ENCODE assay signal across 21 cellular contexts in genomic region chr1:210691039-210691438, GRCh38.
"Had no signal": no experiment of that assay in that cellular context is flagged by ENCODE, and none has a peak within 500 bp of the region (broad histone marks: within the 10 kb centered on the region; RNA-seq: fewer than 3 reads in every experiment).

No MANE protein-coding gene starts in this region.

- H3K36me3 Mint-ChIP-seq: activated naive CD4-positive, alpha-beta T cell treated with anti-CD3 and anti-CD28 coated beads, Interleukin-2, amount 50 U/mL, for 24 hours; immature natural killer cell; naive B cell; stimulated activated memory B cell treated with anti-CD40 and anti-IgM and Interleukin-4, amounts not matched to agents 10 μg/mL and 1 μg/mL and 100 μg/mL, for 72 hours had no signal

- ATAC-seq: activated CD8-positive, alpha-beta T cell treated with anti-CD3 and anti-CD28 coated beads, Interleukin-2, amount 10 ng/mL, durations not matched to agents 7 days and 5 days; body of pancreas; esophagus mucosa; left lung; sciatic nerve; stimulated activated memory B cell treated with anti-CD40 and anti-IgM and Interleukin-4, amounts not matched to agents 10 μg/mL and 1 μg/mL and 100 μg/mL, for 72 hours had no signal

- H3K27ac Mint-ChIP-seq: activated CD8-positive, alpha-beta T cell treated with anti-CD3 and anti-CD28 coated beads, Interleukin-2, amount 10 ng/mL, durations not matched to agents 7 days and 5 days; activated naive CD4-positive, alpha-beta T cell treated with anti-CD3 and anti-CD28 coated beads, Interleukin-2, amount 50 U/mL, for 24 hours; activated T-helper 1 cell treated with anti-CD3 and anti-CD28 coated beads, Interleukin-12 subunit alpha, Interleukin-12 subunit beta, Interleukin-2, Interleukin-4 antibody, amounts not matched to agents 30 ng/mL and 10 ng/mL and 1 ng/mL, durations not matched to agents 14 hours and 24 hours and 36 hours; immature natural killer cell; naive B cell; stimulated activated memory B cell treated with anti-CD40 and anti-IgM and Interleukin-4, amounts not matched to agents 10 μg/mL and 1 μg/mL and 100 μg/mL, for 72 hours had no signal

- H3K27me3 Mint-ChIP-seq: activated naive CD4-positive, alpha-beta T cell treated with anti-CD3 and anti-CD28 coated beads, Interleukin-2, amount 50 U/mL, for 24 hours; naive B cell; stimulated activated memory B cell treated with anti-CD40 and anti-IgM and Interleukin-4, amounts not matched to agents 10 μg/mL and 1 μg/mL and 100 μg/mL, for 72 hours had no signal

- H3K4me3 Mint-ChIP-seq: activated CD8-positive, alpha-beta T cell treated with anti-CD3 and anti-CD28 coated beads, Interleukin-2, amount 10 ng/mL, durations not matched to agents 7 days and 5 days; activated naive CD4-positive, alpha-beta T cell treated with anti-CD3 and anti-CD28 coated beads, Interleukin-2, amount 50 U/mL, for 24 hours; activated T-helper 1 cell treated with anti-CD3 and anti-CD28 coated beads, Interleukin-12 subunit alpha, Interleukin-12 subunit beta, Interleukin-2, Interleukin-4 antibody, amounts not matched to agents 30 ng/mL and 10 ng/mL and 1 ng/mL, durations not matched to agents 14 hours and 24 hours and 36 hours; immature natural killer cell; naive B cell; stimulated activated memory B cell treated with anti-CD40 and anti-IgM and Interleukin-4, amounts not matched to agents 10 μg/mL and 1 μg/mL and 100 μg/mL, for 72 hours had no signal

- DNase-seq: activated CD4-positive, alpha-beta T cell treated with anti-CD3 and anti-CD28 coated beads for 1 hour; activated CD4-positive, alpha-beta T cell treated with anti-CD3 and anti-CD28 coated beads, Interleukin-2, amount 50 U/mL, for 1 hour; activated CD8-positive, alpha-beta T cell treated with anti-CD3 and anti-CD28 coated beads, Interleukin-2, amount 10 ng/mL, durations not matched to agents 7 days and 5 days; activated gamma-delta T cell; anterior cingulate cortex; body of pancreas; dermis blood vessel endothelial cell; effector memory CD4-positive, alpha-beta T cell; foreskin melanocyte; immature natural killer cell; left lung; naive B cell; nucleus accumbens; small intestine; stimulated activated CD4-positive, alpha-beta T cell treated with anti-CD3 and anti-CD28 coated beads, Interleukin-15, amount 100 ng/mL, for 24 hours; transverse colon had no signal

- H3K9me3 Mint-ChIP-seq: activated naive CD4-positive, alpha-beta T cell treated with anti-CD3 and anti-CD28 coated beads, Interleukin-2, amount 50 U/mL, for 24 hours; activated T-helper 1 cell treated with anti-CD3 and anti-CD28 coated beads, Interleukin-12 subunit alpha, Interleukin-12 subunit beta, Interleukin-2, Interleukin-4 antibody, amounts not matched to agents 30 ng/mL and 10 ng/mL and 1 ng/mL, durations not matched to agents 14 hours and 24 hours and 36 hours; immature natural killer cell; naive B cell; stimulated activated memory B cell treated with anti-CD40 and anti-IgM and Interleukin-4, amounts not matched to agents 10 μg/mL and 1 μg/mL and 100 μg/mL, for 72 hours had no signal
